Comparison of ENCODE assay signal across 1 cellular context in the genomic region with DNA sequence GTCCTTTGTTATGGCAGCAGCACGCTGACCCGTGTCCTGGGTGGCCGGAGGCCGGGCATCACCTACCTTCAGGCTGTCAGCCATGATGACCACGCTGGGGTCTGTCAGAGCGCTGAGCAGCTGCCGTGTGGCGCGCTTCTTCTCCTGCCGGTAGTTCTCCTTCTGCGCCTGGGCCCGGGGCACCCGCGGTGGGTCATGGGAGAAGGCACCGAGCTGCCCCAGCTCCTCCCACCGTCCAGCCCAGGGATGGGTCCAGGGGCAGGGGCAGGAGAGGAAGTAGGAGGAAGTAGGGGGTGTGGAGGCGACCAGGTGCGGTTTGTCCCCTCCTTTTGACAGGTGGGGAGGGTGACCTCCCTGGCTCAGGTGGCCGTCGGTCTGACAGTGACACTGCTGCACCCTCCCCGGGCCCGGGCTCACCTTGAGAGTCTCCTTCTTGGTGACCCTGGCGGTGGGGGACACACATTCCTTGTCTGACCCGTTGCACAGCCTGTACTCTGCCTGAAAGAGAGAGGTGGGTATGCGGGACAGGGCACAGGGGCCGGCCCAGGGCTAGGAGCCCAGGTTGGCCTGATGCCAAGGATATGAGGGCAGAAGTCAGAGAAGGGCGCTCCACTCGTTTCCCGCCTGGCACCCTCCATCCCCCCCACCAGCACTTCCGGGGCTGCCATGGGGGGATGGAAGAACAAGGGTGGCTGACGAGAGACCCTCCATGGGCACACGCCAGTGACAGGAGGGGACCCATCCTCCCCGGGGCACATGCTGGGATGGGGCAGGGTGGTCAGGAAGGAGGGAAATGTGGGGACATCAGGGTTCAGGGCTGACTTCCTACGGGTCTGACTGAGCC.
TF ChIP-seq lines count a peak whose summit lies in the region.

No MANE protein-coding gene starts in this region.

TF ChIP-seq in HepG2, 621 proteins besides CTCF, POLR2A, EP300 and RAD21:
- TF ChIP-seq, protein P1, sequence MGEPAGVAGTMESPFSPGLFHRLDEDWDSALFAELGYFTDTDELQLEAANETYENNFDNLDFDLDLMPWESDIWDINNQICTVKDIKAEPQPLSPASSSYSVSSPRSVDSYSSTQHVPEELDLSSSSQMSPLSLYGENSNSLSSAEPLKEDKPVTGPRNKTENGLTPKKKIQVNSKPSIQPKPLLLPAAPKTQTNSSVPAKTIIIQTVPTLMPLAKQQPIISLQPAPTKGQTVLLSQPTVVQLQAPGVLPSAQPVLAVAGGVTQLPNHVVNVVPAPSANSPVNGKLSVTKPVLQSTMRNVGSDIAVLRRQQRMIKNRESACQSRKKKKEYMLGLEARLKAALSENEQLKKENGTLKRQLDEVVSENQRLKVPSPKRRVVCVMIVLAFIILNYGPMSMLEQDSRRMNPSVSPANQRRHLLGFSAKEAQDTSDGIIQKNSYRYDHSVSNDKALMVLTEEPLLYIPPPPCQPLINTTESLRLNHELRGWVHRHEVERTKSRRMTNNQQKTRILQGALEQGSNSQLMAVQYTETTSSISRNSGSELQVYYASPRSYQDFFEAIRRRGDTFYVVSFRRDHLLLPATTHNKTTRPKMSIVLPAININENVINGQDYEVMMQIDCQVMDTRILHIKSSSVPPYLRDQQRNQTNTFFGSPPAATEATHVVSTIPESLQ (CRISPR knock-in tag; conservative IDR thresholded peaks at IDR 0.05), result no peak
- TF ChIP-seq RBM39 (IDR thresholded peaks at IDR 0.05; ENCODE audit: low read depth, low read length, poor library complexity, severe bottlenecking) (no peak), ZSCAN20 (CRISPR knock-in tag; IDR thresholded peaks at IDR 0.05; ENCODE audit: borderline replicate concordance) (no peak), HOXA3 (CRISPR knock-in tag; IDR thresholded peaks at IDR 0.05) (no peak), HNRNPLL (IDR thresholded peaks at IDR 0.05; ENCODE audit: low read depth, low read length, poor library complexity, severe bottlenecking) (no peak), ZNF816 (CRISPR knock-in tag; IDR thresholded peaks at IDR 0.05; ENCODE audit: borderline replicate concordance) (no peak), KLF11 (CRISPR knock-in tag; IDR thresholded peaks at IDR 0.05) (no peak), NCOA1 (CRISPR knock-in tag; IDR thresholded peaks at IDR 0.05) (no peak), KLF6 (CRISPR knock-in tag; IDR thresholded peaks at IDR 0.05) (no peak), ZNF256 (CRISPR knock-in tag; conservative IDR thresholded peaks at IDR 0.05) (no peak), PAF1 (CRISPR knock-in tag; IDR thresholded peaks at IDR 0.05) (no peak), ZNF598 (CRISPR knock-in tag; IDR thresholded peaks at IDR 0.05; ENCODE audit: borderline replicate concordance) (no peak), RXRB (CRISPR knock-in tag; IDR thresholded peaks at IDR 0.05; ENCODE audit: borderline replicate concordance) (no peak), SP1 (IDR thresholded peaks at IDR 0.05) (no peak), SP1 (CRISPR knock-in tag; IDR thresholded peaks at IDR 0.05) (no peak)
- TF ChIP-seq, protein P2, sequence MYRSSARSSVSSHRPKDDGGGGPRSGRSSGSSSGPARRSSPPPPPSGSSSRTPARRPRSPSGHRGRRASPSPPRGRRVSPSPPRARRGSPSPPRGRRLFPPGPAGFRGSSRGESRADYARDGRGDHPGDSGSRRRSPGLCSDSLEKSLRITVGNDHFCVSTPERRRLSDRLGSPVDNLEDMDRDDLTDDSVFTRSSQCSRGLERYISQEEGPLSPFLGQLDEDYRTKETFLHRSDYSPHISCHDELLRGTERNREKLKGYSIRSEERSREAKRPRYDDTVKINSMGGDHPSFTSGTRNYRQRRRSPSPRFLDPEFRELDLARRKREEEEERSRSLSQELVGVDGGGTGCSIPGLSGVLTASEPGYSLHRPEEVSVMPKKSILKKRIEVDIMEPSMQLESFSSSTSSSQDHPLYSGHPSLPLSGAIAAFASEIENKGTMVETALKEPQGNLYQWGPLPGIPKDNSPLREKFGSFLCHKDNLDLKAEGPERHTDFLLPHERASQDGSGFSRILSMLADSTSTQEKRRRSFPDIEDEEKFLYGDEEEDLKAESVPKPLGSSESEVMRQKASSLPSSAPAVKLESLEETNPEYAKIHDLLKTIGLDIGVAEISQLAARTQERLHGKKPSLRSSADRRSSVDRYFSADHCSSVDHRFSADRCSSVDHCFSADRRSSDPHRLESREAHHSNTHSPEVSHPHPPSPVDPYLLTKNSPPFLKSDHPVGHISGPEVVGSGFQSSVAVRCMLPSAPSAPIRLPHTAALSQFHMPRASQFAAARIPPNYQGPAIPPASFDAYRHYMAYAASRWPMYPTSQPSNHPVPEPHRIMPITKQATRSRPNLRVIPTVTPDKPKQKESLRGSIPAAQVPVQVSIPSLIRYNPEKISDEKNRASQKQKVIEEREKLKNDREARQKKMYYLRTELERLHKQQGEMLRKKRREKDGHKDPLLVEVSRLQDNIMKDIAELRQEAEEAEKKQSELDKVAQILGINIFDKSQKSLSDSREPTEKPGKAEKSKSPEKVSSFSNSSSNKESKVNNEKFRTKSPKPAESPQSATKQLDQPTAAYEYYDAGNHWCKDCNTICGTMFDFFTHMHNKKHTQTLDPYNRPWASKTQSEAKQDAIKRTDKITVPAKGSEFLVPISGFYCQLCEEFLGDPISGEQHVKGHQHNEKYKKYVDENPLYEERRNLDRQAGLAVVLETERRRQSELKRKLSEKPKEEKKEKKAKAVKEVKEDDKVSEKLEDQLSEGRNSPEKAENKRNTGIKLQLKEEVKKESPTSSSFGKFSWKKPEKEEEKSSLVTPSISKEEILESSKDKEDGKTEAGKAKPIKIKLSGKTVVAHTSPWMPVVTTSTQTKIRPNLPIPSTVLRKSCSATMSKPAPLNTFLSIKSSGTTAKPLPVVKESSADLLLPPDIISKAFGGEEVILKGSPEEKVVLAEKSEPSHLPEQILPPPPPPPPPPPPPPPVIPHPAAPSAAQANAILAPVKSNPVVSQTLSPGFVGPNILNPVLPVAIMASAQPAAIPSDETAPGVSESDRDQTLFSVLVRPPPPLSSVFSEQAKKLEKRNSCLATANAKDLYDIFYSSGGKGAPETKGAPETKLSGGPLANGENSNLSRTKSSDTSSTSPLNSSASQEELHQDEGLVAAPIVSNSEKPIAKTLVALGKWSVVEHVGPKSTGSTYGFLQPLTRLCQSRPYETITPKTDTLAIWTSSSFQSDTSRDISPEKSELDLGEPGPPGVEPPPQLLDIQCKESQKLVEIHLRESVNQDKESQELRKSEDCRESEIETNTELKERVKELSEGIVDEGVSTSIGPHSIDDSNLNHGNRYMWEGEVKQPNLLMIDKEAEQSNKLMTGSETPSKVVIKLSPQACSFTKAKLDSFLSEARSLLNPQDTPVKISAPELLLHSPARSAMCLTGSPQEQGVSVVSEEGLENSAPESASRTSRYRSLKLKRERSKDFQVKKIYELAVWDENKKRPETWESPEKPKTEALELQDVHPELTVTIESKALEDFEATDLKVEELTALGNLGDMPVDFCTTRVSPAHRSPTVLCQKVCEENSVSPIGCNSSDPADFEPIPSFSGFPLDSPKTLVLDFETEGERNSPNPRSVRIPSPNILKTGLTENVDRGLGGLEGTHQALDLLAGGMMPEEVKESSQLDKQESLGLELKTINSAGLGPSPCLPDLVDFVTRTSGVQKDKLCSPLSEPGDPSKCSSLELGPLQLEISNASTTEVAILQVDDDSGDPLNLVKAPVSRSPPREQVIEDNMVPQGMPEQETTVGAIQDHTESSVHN (CRISPR knock-in tag; IDR thresholded peaks at IDR 0.05), result no peak
- TF ChIP-seq, protein P3, sequence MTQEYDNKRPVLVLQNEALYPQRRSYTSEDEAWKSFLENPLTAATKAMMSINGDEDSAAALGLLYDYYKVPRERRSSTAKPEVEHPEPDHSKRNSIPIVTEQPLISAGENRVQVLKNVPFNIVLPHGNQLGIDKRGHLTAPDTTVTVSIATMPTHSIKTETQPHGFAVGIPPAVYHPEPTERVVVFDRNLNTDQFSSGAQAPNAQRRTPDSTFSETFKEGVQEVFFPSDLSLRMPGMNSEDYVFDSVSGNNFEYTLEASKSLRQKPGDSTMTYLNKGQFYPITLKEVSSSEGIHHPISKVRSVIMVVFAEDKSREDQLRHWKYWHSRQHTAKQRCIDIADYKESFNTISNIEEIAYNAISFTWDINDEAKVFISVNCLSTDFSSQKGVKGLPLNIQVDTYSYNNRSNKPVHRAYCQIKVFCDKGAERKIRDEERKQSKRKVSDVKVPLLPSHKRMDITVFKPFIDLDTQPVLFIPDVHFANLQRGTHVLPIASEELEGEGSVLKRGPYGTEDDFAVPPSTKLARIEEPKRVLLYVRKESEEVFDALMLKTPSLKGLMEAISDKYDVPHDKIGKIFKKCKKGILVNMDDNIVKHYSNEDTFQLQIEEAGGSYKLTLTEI (CRISPR knock-in tag; conservative IDR thresholded peaks at IDR 0.05), result no peak
- TF ChIP-seq, protein P4, sequence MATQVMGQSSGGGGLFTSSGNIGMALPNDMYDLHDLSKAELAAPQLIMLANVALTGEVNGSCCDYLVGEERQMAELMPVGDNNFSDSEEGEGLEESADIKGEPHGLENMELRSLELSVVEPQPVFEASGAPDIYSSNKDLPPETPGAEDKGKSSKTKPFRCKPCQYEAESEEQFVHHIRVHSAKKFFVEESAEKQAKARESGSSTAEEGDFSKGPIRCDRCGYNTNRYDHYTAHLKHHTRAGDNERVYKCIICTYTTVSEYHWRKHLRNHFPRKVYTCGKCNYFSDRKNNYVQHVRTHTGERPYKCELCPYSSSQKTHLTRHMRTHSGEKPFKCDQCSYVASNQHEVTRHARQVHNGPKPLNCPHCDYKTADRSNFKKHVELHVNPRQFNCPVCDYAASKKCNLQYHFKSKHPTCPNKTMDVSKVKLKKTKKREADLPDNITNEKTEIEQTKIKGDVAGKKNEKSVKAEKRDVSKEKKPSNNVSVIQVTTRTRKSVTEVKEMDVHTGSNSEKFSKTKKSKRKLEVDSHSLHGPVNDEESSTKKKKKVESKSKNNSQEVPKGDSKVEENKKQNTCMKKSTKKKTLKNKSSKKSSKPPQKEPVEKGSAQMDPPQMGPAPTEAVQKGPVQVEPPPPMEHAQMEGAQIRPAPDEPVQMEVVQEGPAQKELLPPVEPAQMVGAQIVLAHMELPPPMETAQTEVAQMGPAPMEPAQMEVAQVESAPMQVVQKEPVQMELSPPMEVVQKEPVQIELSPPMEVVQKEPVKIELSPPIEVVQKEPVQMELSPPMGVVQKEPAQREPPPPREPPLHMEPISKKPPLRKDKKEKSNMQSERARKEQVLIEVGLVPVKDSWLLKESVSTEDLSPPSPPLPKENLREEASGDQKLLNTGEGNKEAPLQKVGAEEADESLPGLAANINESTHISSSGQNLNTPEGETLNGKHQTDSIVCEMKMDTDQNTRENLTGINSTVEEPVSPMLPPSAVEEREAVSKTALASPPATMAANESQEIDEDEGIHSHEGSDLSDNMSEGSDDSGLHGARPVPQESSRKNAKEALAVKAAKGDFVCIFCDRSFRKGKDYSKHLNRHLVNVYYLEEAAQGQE (IDR thresholded peaks at IDR 0.05; ENCODE audit: borderline replicate concordance in 1 of 2, low read depth in 1 of 2, low read length in 2 of 2), result no peak
- TF ChIP-seq, protein P5, sequence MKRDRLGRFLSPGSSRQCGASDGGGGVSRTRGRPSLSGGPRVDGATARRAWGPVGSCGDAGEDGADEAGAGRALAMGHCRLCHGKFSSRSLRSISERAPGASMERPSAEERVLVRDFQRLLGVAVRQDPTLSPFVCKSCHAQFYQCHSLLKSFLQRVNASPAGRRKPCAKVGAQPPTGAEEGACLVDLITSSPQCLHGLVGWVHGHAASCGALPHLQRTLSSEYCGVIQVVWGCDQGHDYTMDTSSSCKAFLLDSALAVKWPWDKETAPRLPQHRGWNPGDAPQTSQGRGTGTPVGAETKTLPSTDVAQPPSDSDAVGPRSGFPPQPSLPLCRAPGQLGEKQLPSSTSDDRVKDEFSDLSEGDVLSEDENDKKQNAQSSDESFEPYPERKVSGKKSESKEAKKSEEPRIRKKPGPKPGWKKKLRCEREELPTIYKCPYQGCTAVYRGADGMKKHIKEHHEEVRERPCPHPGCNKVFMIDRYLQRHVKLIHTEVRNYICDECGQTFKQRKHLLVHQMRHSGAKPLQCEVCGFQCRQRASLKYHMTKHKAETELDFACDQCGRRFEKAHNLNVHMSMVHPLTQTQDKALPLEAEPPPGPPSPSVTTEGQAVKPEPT (CRISPR knock-in tag; IDR thresholded peaks at IDR 0.05; ENCODE audit: low read depth), result no peak
- TF ChIP-seq, protein P6, sequence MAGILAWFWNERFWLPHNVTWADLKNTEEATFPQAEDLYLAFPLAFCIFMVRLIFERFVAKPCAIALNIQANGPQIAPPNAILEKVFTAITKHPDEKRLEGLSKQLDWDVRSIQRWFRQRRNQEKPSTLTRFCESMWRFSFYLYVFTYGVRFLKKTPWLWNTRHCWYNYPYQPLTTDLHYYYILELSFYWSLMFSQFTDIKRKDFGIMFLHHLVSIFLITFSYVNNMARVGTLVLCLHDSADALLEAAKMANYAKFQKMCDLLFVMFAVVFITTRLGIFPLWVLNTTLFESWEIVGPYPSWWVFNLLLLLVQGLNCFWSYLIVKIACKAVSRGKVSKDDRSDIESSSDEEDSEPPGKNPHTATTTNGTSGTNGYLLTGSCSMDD (CRISPR knock-in tag; IDR thresholded peaks at IDR 0.05), result no peak
